Comparison of ENCODE assay signal across 28 cellular contexts in the genomic region with DNA sequence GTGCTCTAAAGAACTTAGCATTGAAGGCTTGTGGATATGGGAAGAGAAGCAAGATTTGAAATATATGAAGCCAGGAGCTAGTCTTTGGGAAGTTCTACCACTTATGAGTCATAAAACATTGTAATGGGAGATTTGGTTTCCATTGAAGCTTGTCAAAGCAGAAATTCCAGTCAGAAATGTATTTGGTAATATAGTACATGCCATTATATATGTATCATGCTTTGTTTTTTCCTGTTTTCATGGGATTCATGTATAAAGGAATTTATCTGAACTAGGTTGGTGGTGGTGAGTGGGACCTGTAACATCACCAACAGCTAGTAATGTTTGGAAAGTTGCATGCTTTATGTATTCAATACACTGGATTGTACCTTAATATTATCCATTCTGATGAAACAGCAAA. TPM values are rescaled to one million over a fixed set of nuclear protein-coding genes. Genes with fewer than 3 reads are reported as not detected.
"Had no signal": no experiment of that assay in that cellular context is flagged by ENCODE, and none has a peak within 500 bp of the region (broad histone marks: within the 10 kb centered on the region; RNA-seq: fewer than 3 reads in every experiment).

No MANE protein-coding gene starts in this region.

- H3K4me1 ChIP-seq: body of pancreas, gastroesophageal sphincter, heart right ventricle, lower lobe of right lung, pancreas, right lobe of liver, suprapubic skin, transverse colon, uterus had no signal

- ATAC-seq: activated T-cell treated with anti-CD3 and anti-CD28 coated beads, Interleukin-2, amount 50 U/mL, for 72 hours; body of pancreas; gastroesophageal sphincter; heart right ventricle; lower lobe of right lung; natural killer cell treated with Interleukin-12 subunit alpha and Interleukin-12 subunit beta and Interleukin-15 and Interleukin-18, amount 100 ng/mL, for 72 hours; pancreas; right lobe of liver; stimulated activated naive CD8-positive, alpha-beta T cell treated with anti-CD3 and anti-CD28 coated beads, Interleukin-15, amount 100 ng/mL, for 72 hours had no signal

- H3K27me3 ChIP-seq: body of pancreas, gastroesophageal sphincter, heart right ventricle, neutrophil, pancreas, right lobe of liver, suprapubic skin, transverse colon, uterus had no signal

- H3K27ac ChIP-seq: body of pancreas, gastroesophageal sphincter, heart right ventricle, lower lobe of right lung, neutrophil, pancreas, right lobe of liver, suprapubic skin, transverse colon, uterus, VCaP had no signal

- DNase-seq: activated CD4-positive, CD25-positive, alpha-beta regulatory T cell treated with anti-CD3 and anti-CD28 coated beads, Interleukin-2, amount 50 U/mL, for 72 hours; activated CD8-positive, alpha-beta memory T cell treated with anti-CD3 and anti-CD28 coated beads for 24 hours; activated CD8-positive, alpha-beta memory T cell treated with anti-CD3 and anti-CD28 coated beads, Interleukin-2, amount 50 U/mL, for 48 hours; activated effector memory CD4-positive, alpha-beta T cell treated with anti-CD3 and anti-CD28 coated beads, Interleukin-2, amount 50 U/mL, for 16 hours; activated naive CD4-positive, alpha-beta T cell treated with anti-CD3 and anti-CD28 coated beads, Interleukin-2, amount 50 U/mL, for 16 hours; activated T-cell treated with anti-CD3 and anti-CD28 coated beads, Interleukin-2, amount 50 U/mL, for 72 hours; body of pancreas; cerebellar nuclear complex; effector CD8-positive, alpha-beta T cell; heart right ventricle; immature natural killer cell; lower lobe of right lung; pancreas; right lobe of liver; small intestine; stimulated activated CD4-positive, alpha-beta T cell treated with anti-CD3 and anti-CD28 coated beads, Interleukin-15, amount 100 ng/mL, for 24 hours; stimulated activated CD4-positive, alpha-beta T cell treated with anti-CD3 and anti-CD28 coated beads, Interleukin-4, amount 100 ng/mL, for 1 hour; stimulated activated naive CD8-positive, alpha-beta T cell treated with anti-CD3 and anti-CD28 coated beads, Interleukin-15, amount 100 ng/mL, for 72 hours; SW 1271; T-helper 2 cell; transverse colon; uterus had no signal

RNA-seq across cellular contexts. Expression of a gene that starts 14.6 kb away (rescaled TPM):
- total RNA-seq: activated T-cell treated with anti-CD3 and anti-CD28 coated beads, Interleukin-2, amount 50 U/mL, for 72 hours; body of pancreas; heart right ventricle; lower lobe of right lung; natural killer cell treated with Interleukin-12 subunit alpha and Interleukin-12 subunit beta and Interleukin-15 and Interleukin-18, amount 100 ng/mL, for 72 hours; pancreas; right lobe of liver; suprapubic skin; transverse colon; uterus had no signal
- polyA plus RNA-seq: adipose tissue, heart right ventricle, immature natural killer cell, pancreas, small intestine had no signal
